In the genomic region with DNA sequence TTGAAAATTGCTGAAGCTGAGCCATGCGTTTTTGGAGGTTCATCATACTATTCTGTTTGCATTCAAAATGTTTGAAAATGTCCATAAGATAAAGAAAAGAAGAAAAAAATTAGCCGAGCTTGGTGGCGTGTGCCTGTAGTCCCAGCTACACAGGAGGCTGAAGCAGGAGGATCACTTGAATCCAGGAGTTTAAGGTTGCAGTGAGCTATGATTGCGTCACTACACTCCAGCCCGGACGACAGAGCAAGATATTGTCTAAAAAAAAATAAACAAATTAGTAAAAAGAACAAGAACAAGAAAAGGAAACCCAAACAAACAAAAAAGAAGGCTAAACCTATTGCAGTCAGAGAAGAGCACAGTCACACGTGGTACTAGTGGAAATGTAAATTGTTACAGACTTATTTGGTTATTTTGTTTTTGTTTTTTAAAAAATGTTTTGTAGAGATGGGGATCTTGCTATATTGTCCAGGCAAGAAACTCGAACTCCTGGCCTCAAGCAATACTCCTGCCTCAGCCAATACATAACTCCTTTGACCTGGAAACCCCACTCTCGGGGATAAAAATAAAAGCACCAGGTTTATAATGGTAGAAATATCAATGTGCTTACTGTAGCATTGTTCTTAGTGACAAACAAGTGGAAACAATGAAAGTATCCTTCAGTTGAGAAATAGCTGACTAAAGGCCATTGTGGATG, we compare ENCODE assay signal across 3 cellular contexts.
TF ChIP-seq lines count a peak whose summit lies in the region.

No MANE protein-coding gene starts in this region.

TF ChIP-seq in HepG2, 621 proteins besides CTCF, POLR2A, EP300 and RAD21:
- TF ChIP-seq ATF7 (IDR thresholded peaks at IDR 0.05) = peak; percentile 61
- no peak for TF ChIP-seq ATF7 (CRISPR knock-in tag; IDR thresholded peaks at IDR 0.05)
- TF ChIP-seq MAFK (conservative IDR thresholded peaks at IDR 0.05 in 1 of 2, IDR thresholded peaks at IDR 0.05 in 1 of 2; ENCODE audit: low read length in 2 of 2) = peak in 1 of 2 experiments; percentile 37; a peak in 2 of 4 replicates
- TF ChIP-seq, protein P1, sequence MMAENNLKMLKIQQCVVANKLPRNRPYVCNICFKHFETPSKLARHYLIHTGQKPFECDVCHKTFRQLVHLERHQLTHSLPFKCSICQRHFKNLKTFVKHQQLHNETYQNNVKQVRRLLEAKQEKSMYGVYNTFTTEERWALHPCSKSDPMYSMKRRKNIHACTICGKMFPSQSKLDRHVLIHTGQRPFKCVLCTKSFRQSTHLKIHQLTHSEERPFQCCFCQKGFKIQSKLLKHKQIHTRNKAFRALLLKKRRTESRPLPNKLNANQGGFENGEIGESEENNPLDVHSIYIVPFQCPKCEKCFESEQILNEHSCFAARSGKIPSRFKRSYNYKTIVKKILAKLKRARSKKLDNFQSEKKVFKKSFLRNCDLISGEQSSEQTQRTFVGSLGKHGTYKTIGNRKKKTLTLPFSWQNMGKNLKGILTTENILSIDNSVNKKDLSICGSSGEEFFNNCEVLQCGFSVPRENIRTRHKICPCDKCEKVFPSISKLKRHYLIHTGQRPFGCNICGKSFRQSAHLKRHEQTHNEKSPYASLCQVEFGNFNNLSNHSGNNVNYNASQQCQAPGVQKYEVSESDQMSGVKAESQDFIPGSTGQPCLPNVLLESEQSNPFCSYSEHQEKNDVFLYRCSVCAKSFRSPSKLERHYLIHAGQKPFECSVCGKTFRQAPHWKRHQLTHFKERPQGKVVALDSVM (CRISPR knock-in tag; IDR thresholded peaks at IDR 0.05) = peak; percentile 90
- TF ChIP-seq, protein P2, sequence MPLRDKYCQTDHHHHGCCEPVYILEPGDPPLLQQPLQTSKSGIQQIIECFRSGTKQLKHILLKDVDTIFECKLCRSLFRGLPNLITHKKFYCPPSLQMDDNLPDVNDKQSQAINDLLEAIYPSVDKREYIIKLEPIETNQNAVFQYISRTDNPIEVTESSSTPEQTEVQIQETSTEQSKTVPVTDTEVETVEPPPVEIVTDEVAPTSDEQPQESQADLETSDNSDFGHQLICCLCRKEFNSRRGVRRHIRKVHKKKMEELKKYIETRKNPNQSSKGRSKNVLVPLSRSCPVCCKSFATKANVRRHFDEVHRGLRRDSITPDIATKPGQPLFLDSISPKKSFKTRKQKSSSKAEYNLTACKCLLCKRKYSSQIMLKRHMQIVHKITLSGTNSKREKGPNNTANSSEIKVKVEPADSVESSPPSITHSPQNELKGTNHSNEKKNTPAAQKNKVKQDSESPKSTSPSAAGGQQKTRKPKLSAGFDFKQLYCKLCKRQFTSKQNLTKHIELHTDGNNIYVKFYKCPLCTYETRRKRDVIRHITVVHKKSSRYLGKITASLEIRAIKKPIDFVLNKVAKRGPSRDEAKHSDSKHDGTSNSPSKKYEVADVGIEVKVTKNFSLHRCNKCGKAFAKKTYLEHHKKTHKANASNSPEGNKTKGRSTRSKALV (CRISPR knock-in tag; IDR thresholded peaks at IDR 0.05) = no peak
- no peak for TF ChIP-seq ZBTB7B (CRISPR knock-in tag; IDR thresholded peaks at IDR 0.05)
- peak; percentile 84 for TF ChIP-seq CEBPB (IDR thresholded peaks at IDR 0.05; ENCODE audit: borderline replicate concordance, low read depth, low read length)
- TF ChIP-seq ZNF121 (CRISPR knock-in tag; IDR thresholded peaks at IDR 0.05) = peak; percentile 74; the same call in 1 of the 2 replicates
- TF ChIP-seq CEBPG (CRISPR knock-in tag; IDR thresholded peaks at IDR 0.05) = peak; percentile 75
TF ChIP-seq in HepG2: peak in this region for 6.

TF ChIP-seq in K562, 482 proteins besides CTCF, POLR2A, EP300 and RAD21 (continues in another document):
- TF ChIP-seq, protein P3, sequence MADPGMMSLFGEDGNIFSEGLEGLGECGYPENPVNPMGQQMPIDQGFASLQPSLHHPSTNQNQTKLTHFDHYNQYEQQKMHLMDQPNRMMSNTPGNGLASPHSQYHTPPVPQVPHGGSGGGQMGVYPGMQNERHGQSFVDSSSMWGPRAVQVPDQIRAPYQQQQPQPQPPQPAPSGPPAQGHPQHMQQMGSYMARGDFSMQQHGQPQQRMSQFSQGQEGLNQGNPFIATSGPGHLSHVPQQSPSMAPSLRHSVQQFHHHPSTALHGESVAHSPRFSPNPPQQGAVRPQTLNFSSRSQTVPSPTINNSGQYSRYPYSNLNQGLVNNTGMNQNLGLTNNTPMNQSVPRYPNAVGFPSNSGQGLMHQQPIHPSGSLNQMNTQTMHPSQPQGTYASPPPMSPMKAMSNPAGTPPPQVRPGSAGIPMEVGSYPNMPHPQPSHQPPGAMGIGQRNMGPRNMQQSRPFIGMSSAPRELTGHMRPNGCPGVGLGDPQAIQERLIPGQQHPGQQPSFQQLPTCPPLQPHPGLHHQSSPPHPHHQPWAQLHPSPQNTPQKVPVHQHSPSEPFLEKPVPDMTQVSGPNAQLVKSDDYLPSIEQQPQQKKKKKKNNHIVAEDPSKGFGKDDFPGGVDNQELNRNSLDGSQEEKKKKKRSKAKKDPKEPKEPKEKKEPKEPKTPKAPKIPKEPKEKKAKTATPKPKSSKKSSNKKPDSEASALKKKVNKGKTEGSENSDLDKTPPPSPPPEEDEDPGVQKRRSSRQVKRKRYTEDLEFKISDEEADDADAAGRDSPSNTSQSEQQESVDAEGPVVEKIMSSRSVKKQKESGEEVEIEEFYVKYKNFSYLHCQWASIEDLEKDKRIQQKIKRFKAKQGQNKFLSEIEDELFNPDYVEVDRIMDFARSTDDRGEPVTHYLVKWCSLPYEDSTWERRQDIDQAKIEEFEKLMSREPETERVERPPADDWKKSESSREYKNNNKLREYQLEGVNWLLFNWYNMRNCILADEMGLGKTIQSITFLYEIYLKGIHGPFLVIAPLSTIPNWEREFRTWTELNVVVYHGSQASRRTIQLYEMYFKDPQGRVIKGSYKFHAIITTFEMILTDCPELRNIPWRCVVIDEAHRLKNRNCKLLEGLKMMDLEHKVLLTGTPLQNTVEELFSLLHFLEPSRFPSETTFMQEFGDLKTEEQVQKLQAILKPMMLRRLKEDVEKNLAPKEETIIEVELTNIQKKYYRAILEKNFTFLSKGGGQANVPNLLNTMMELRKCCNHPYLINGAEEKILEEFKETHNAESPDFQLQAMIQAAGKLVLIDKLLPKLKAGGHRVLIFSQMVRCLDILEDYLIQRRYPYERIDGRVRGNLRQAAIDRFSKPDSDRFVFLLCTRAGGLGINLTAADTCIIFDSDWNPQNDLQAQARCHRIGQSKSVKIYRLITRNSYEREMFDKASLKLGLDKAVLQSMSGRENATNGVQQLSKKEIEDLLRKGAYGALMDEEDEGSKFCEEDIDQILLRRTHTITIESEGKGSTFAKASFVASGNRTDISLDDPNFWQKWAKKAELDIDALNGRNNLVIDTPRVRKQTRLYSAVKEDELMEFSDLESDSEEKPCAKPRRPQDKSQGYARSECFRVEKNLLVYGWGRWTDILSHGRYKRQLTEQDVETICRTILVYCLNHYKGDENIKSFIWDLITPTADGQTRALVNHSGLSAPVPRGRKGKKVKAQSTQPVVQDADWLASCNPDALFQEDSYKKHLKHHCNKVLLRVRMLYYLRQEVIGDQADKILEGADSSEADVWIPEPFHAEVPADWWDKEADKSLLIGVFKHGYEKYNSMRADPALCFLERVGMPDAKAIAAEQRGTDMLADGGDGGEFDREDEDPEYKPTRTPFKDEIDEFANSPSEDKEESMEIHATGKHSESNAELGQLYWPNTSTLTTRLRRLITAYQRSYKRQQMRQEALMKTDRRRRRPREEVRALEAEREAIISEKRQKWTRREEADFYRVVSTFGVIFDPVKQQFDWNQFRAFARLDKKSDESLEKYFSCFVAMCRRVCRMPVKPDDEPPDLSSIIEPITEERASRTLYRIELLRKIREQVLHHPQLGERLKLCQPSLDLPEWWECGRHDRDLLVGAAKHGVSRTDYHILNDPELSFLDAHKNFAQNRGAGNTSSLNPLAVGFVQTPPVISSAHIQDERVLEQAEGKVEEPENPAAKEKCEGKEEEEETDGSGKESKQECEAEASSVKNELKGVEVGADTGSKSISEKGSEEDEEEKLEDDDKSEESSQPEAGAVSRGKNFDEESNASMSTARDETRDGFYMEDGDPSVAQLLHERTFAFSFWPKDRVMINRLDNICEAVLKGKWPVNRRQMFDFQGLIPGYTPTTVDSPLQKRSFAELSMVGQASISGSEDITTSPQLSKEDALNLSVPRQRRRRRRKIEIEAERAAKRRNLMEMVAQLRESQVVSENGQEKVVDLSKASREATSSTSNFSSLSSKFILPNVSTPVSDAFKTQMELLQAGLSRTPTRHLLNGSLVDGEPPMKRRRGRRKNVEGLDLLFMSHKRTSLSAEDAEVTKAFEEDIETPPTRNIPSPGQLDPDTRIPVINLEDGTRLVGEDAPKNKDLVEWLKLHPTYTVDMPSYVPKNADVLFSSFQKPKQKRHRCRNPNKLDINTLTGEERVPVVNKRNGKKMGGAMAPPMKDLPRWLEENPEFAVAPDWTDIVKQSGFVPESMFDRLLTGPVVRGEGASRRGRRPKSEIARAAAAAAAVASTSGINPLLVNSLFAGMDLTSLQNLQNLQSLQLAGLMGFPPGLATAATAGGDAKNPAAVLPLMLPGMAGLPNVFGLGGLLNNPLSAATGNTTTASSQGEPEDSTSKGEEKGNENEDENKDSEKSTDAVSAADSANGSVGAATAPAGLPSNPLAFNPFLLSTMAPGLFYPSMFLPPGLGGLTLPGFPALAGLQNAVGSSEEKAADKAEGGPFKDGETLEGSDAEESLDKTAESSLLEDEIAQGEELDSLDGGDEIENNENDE (IDR thresholded peaks at IDR 0.05; ENCODE audit: low read depth, low read length) = no peak
- TF ChIP-seq PHB2 (IDR thresholded peaks at IDR 0.05; ENCODE audit: low read depth) (no peak), RBM25 (IDR thresholded peaks at IDR 0.05; ENCODE audit: low read depth, low read length, severe bottlenecking) (peak; percentile 46)

TF ChIP-seq in GM23338, 12 proteins besides CTCF, POLR2A, EP300 and RAD21 (continues in another document):
- TF ChIP-seq CREB1 (CRISPR knock-in tag; IDR thresholded peaks at IDR 0.05; ENCODE audit: low read depth) (no peak), EZH2phosphoT487 (IDR thresholded peaks at IDR 0.05; ENCODE audit: unreplicated experiment) (no peak), JUNB (IDR thresholded peaks at IDR 0.05; ENCODE audit: unreplicated experiment) (no peak), ZNF331 (CRISPR knock-in tag; IDR thresholded peaks at IDR 0.05; ENCODE audit: low read depth) (no peak), NANOG (IDR thresholded peaks at IDR 0.05; ENCODE audit: borderline replicate concordance) (no peak), POLR2AphosphoS5 (IDR thresholded peaks at IDR 0.05; ENCODE audit: low read depth) (no peak), ZNF114 (CRISPR knock-in tag; IDR thresholded peaks at IDR 0.05) (no peak), EZH2 (IDR thresholded peaks at IDR 0.05; ENCODE audit: low read depth, unreplicated experiment) (no peak), STAT1 (IDR thresholded peaks at IDR 0.05; ENCODE audit: unreplicated experiment) (no peak)
- TF ChIP-seq, protein P4, sequence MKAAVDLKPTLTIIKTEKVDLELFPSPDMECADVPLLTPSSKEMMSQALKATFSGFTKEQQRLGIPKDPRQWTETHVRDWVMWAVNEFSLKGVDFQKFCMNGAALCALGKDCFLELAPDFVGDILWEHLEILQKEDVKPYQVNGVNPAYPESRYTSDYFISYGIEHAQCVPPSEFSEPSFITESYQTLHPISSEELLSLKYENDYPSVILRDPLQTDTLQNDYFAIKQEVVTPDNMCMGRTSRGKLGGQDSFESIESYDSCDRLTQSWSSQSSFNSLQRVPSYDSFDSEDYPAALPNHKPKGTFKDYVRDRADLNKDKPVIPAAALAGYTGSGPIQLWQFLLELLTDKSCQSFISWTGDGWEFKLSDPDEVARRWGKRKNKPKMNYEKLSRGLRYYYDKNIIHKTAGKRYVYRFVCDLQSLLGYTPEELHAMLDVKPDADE (IDR thresholded peaks at IDR 0.05) = no peak
- TF ChIP-seq, protein P5, sequence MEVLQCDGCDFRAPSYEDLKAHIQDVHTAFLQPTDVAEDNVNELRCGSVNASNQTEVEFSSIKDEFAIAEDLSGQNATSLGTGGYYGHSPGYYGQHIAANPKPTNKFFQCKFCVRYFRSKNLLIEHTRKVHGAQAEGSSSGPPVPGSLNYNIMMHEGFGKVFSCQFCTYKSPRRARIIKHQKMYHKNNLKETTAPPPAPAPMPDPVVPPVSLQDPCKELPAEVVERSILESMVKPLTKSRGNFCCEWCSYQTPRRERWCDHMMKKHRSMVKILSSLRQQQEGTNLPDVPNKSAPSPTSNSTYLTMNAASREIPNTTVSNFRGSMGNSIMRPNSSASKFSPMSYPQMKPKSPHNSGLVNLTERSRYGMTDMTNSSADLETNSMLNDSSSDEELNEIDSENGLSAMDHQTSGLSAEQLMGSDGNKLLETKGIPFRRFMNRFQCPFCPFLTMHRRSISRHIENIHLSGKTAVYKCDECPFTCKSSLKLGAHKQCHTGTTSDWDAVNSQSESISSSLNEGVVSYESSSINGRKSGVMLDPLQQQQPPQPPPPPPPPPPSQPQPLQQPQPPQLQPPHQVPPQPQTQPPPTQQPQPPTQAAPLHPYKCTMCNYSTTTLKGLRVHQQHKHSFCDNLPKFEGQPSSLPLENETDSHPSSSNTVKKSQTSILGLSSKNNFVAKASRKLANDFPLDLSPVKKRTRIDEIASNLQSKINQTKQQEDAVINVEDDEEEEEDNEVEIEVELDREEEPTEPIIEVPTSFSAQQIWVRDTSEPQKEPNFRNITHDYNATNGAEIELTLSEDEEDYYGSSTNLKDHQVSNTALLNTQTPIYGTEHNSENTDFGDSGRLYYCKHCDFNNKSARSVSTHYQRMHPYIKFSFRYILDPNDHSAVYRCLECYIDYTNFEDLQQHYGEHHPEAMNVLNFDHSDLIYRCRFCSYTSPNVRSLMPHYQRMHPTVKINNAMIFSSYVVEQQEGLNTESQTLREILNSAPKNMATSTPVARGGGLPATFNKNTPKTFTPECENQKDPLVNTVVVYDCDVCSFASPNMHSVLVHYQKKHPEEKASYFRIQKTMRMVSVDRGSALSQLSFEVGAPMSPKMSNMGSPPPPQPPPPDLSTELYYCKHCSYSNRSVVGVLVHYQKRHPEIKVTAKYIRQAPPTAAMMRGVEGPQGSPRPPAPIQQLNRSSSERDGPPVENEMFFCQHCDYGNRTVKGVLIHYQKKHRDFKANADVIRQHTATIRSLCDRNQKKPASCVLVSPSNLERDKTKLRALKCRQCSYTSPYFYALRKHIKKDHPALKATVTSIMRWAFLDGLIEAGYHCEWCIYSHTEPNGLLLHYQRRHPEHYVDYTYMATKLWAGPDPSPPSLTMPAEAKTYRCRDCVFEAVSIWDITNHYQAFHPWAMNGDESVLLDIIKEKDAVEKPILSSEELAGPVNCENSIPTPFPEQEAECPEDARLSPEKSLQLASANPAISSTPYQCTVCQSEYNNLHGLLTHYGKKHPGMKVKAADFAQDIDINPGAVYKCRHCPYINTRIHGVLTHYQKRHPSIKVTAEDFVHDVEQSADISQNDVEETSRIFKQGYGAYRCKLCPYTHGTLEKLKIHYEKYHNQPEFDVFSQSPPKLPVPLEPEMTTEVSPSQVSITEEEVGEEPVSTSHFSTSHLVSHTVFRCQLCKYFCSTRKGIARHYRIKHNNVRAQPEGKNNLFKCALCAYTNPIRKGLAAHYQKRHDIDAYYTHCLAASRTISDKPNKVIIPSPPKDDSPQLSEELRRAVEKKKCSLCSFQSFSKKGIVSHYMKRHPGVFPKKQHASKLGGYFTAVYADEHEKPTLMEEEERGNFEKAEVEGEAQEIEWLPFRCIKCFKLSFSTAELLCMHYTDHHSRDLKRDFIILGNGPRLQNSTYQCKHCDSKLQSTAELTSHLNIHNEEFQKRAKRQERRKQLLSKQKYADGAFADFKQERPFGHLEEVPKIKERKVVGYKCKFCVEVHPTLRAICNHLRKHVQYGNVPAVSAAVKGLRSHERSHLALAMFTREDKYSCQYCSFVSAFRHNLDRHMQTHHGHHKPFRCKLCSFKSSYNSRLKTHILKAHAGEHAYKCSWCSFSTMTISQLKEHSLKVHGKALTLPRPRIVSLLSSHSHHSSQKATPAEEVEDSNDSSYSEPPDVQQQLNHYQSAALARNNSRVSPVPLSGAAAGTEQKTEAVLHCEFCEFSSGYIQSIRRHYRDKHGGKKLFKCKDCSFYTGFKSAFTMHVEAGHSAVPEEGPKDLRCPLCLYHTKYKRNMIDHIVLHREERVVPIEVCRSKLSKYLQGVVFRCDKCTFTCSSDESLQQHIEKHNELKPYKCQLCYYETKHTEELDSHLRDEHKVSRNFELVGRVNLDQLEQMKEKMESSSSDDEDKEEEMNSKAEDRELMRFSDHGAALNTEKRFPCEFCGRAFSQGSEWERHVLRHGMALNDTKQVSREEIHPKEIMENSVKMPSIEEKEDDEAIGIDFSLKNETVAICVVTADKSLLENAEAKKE (CRISPR knock-in tag; IDR thresholded peaks at IDR 0.05) = no peak
